In genomic region chr13:91241249-91241648, GRCh38 we compare ENCODE assay signal across 30 cellular contexts.
"Had no signal": no experiment of that assay in that cellular context is flagged by ENCODE, and none has a peak within 500 bp of the region (broad histone marks: within the 10 kb centered on the region; RNA-seq: fewer than 3 reads in every experiment).

No MANE protein-coding gene starts in this region.

- H3K4me3 Mint-ChIP-seq: activated CD4-positive, alpha-beta memory T cell treated with anti-CD3 and anti-CD28 coated beads, Interleukin-2, amount 10 ng/mL, durations not matched to agents 7 days and 5 days; activated CD4-positive, alpha-beta T cell treated with anti-CD3 and anti-CD28 coated beads, Interleukin-2, amount 10 ng/mL, durations not matched to agents 7 days and 5 days; activated naive CD4-positive, alpha-beta T cell treated with anti-CD3 and anti-CD28 coated beads, Interleukin-2, amount 10 ng/mL, durations not matched to agents 7 days and 5 days; activated naive CD8-positive, alpha-beta T cell treated with anti-CD3 and anti-CD28 coated beads, Interleukin-2, amount 10 ng/mL, durations not matched to agents 7 days and 5 days; activated T-cell treated with anti-CD3 and anti-CD28 coated beads, Interleukin-2, amount 50 U/mL, for 24 hours; activated T-cell treated with anti-CD3 and anti-CD28 coated beads, Interleukin-2, amount 50 U/mL, for 72 hours; brain; dendritic cell treated with granulocyte-macrophage colony-stimulating factor and Interleukin-4, amounts not matched to agents 40 ng/mL and 50 ng/mL, for 4 days; endodermal cell; T-helper 1 cell treated with Interleukin-12 subunit alpha and Interleukin-12 subunit beta and Interleukin-4 antibody, amounts not matched to agents 30 μg/mL and 1 μg/mL, for 36 hours had no signal

- ATAC-seq: activated naive CD4-positive, alpha-beta T cell treated with anti-CD3 and anti-CD28 coated beads, Interleukin-2, amount 50 U/mL, for 72 hours; activated T-cell treated with anti-CD3 and anti-CD28 coated beads, Interleukin-2, amount 50 U/mL, for 72 hours; esophagus mucosa had no signal

- DNase-seq: activated CD4-positive, alpha-beta memory T cell treated with anti-CD3 and anti-CD28 coated beads, Interleukin-2, amount 10 ng/mL, durations not matched to agents 7 days and 5 days; activated CD4-positive, alpha-beta T cell treated with anti-CD3 and anti-CD28 coated beads for 1 hour; activated CD4-positive, alpha-beta T cell treated with anti-CD3 and anti-CD28 coated beads for 4 hours; activated CD4-positive, alpha-beta T cell treated with anti-CD3 and anti-CD28 coated beads, Interleukin-2, amount 10 ng/mL, durations not matched to agents 7 days and 5 days; activated CD4-positive, alpha-beta T cell treated with anti-CD3 and anti-CD28 coated beads, Interleukin-2, amount 50 U/mL, for 4 hours; activated CD8-positive, alpha-beta memory T cell treated with anti-CD3 and anti-CD28 coated beads, Interleukin-2, amount 50 U/mL, for 48 hours; activated gamma-delta T cell; activated naive CD4-positive, alpha-beta T cell; activated naive CD4-positive, alpha-beta T cell treated with anti-CD3 and anti-CD28 coated beads, Interleukin-2, amount 10 ng/mL, durations not matched to agents 7 days and 5 days; activated naive CD8-positive, alpha-beta T cell treated with anti-CD3 and anti-CD28 coated beads, Interleukin-2, amount 10 ng/mL, durations not matched to agents 7 days and 5 days; activated T-cell treated with anti-CD3 and anti-CD28 coated beads for 4 hours; activated T-cell treated with anti-CD3 and anti-CD28 coated beads, Interleukin-2, amount 50 U/mL, for 24 hours; activated T-cell treated with anti-CD3 and anti-CD28 coated beads, Interleukin-2, amount 50 U/mL, for 72 hours; central memory CD4-positive, alpha-beta T cell; dorsolateral prefrontal cortex; effector memory CD4-positive, alpha-beta T cell; endodermal cell; foreskin fibroblast; head of caudate nucleus; T-helper 9 cell had no signal

- H3K9me3 Mint-ChIP-seq: activated CD4-positive, alpha-beta memory T cell treated with anti-CD3 and anti-CD28 coated beads, Interleukin-2, amount 10 ng/mL, durations not matched to agents 7 days and 5 days; activated CD4-positive, alpha-beta T cell treated with anti-CD3 and anti-CD28 coated beads, Interleukin-2, amount 10 ng/mL, durations not matched to agents 7 days and 5 days; activated naive CD4-positive, alpha-beta T cell treated with anti-CD3 and anti-CD28 coated beads, Interleukin-2, amount 10 ng/mL, durations not matched to agents 7 days and 5 days; activated naive CD4-positive, alpha-beta T cell treated with anti-CD3 and anti-CD28 coated beads, Interleukin-2, amount 50 U/mL, for 72 hours; activated naive CD8-positive, alpha-beta T cell treated with anti-CD3 and anti-CD28 coated beads, Interleukin-2, amount 10 ng/mL, durations not matched to agents 7 days and 5 days; activated T-cell treated with anti-CD3 and anti-CD28 coated beads, Interleukin-2, amount 50 U/mL, for 24 hours; activated T-cell treated with anti-CD3 and anti-CD28 coated beads, Interleukin-2, amount 50 U/mL, for 72 hours; dendritic cell treated with granulocyte-macrophage colony-stimulating factor and Interleukin-4, amounts not matched to agents 40 ng/mL and 50 ng/mL, for 4 days; T-helper 1 cell treated with Interleukin-12 subunit alpha and Interleukin-12 subunit beta and Interleukin-4 antibody, amounts not matched to agents 30 μg/mL and 1 μg/mL, for 36 hours had no signal

- FAIRE-seq: frontal cortex had no signal

- H3K4me1 Mint-ChIP-seq: activated CD4-positive, alpha-beta memory T cell treated with anti-CD3 and anti-CD28 coated beads, Interleukin-2, amount 10 ng/mL, durations not matched to agents 7 days and 5 days; activated CD4-positive, alpha-beta T cell treated with anti-CD3 and anti-CD28 coated beads, Interleukin-2, amount 10 ng/mL, durations not matched to agents 7 days and 5 days; activated naive CD4-positive, alpha-beta T cell treated with anti-CD3 and anti-CD28 coated beads, Interleukin-2, amount 10 ng/mL, durations not matched to agents 7 days and 5 days; activated naive CD8-positive, alpha-beta T cell treated with anti-CD3 and anti-CD28 coated beads, Interleukin-2, amount 10 ng/mL, durations not matched to agents 7 days and 5 days had no signal

- H3K4me1 ChIP-seq: ascending aorta, breast epithelium had no signal

- H3K27ac Mint-ChIP-seq: activated CD4-positive, alpha-beta memory T cell treated with anti-CD3 and anti-CD28 coated beads, Interleukin-2, amount 10 ng/mL, durations not matched to agents 7 days and 5 days; activated CD4-positive, alpha-beta T cell treated with anti-CD3 and anti-CD28 coated beads, Interleukin-2, amount 10 ng/mL, durations not matched to agents 7 days and 5 days; activated naive CD4-positive, alpha-beta T cell treated with anti-CD3 and anti-CD28 coated beads, Interleukin-2, amount 10 ng/mL, durations not matched to agents 7 days and 5 days; activated naive CD4-positive, alpha-beta T cell treated with anti-CD3 and anti-CD28 coated beads, Interleukin-2, amount 50 U/mL, for 72 hours; activated naive CD8-positive, alpha-beta T cell treated with anti-CD3 and anti-CD28 coated beads, Interleukin-2, amount 10 ng/mL, durations not matched to agents 7 days and 5 days; activated T-cell treated with anti-CD3 and anti-CD28 coated beads, Interleukin-2, amount 50 U/mL, for 24 hours; activated T-cell treated with anti-CD3 and anti-CD28 coated beads, Interleukin-2, amount 50 U/mL, for 72 hours; dendritic cell treated with granulocyte-macrophage colony-stimulating factor and Interleukin-4, amounts not matched to agents 40 ng/mL and 50 ng/mL, for 4 days; endodermal cell; T-helper 1 cell treated with Interleukin-12 subunit alpha and Interleukin-12 subunit beta and Interleukin-4 antibody, amounts not matched to agents 30 μg/mL and 1 μg/mL, for 36 hours had no signal

- H3K36me3 ChIP-seq: ascending aorta, breast epithelium, cardiac muscle cell had no signal

- H3K27me3 ChIP-seq: ascending aorta, breast epithelium, cardiac muscle cell had no signal

- H3K36me3 Mint-ChIP-seq: activated naive CD4-positive, alpha-beta T cell treated with anti-CD3 and anti-CD28 coated beads, Interleukin-2, amount 10 ng/mL, durations not matched to agents 7 days and 5 days; activated naive CD4-positive, alpha-beta T cell treated with anti-CD3 and anti-CD28 coated beads, Interleukin-2, amount 50 U/mL, for 72 hours; activated naive CD8-positive, alpha-beta T cell treated with anti-CD3 and anti-CD28 coated beads, Interleukin-2, amount 10 ng/mL, durations not matched to agents 7 days and 5 days; brain had no signal

- H3K9me3 ChIP-seq: ascending aorta, breast epithelium had no signal

- H3K4me3 ChIP-seq: ascending aorta, breast epithelium, cardiac muscle cell, coronary artery, dorsolateral prefrontal cortex had no signal

- H3K27me3 Mint-ChIP-seq: activated CD4-positive, alpha-beta memory T cell treated with anti-CD3 and anti-CD28 coated beads, Interleukin-2, amount 10 ng/mL, durations not matched to agents 7 days and 5 days; activated CD4-positive, alpha-beta T cell treated with anti-CD3 and anti-CD28 coated beads, Interleukin-2, amount 10 ng/mL, durations not matched to agents 7 days and 5 days; activated naive CD4-positive, alpha-beta T cell treated with anti-CD3 and anti-CD28 coated beads, Interleukin-2, amount 10 ng/mL, durations not matched to agents 7 days and 5 days; activated T-cell treated with anti-CD3 and anti-CD28 coated beads, Interleukin-2, amount 50 U/mL, for 24 hours; dendritic cell treated with granulocyte-macrophage colony-stimulating factor and Interleukin-4, amounts not matched to agents 40 ng/mL and 50 ng/mL, for 4 days had no signal

- H3K27ac ChIP-seq: ascending aorta, breast epithelium, cardiac muscle cell, coronary artery, dorsolateral prefrontal cortex had no signal
